Comparison of ENCODE assay signal across 8 cellular contexts in the genomic region with DNA sequence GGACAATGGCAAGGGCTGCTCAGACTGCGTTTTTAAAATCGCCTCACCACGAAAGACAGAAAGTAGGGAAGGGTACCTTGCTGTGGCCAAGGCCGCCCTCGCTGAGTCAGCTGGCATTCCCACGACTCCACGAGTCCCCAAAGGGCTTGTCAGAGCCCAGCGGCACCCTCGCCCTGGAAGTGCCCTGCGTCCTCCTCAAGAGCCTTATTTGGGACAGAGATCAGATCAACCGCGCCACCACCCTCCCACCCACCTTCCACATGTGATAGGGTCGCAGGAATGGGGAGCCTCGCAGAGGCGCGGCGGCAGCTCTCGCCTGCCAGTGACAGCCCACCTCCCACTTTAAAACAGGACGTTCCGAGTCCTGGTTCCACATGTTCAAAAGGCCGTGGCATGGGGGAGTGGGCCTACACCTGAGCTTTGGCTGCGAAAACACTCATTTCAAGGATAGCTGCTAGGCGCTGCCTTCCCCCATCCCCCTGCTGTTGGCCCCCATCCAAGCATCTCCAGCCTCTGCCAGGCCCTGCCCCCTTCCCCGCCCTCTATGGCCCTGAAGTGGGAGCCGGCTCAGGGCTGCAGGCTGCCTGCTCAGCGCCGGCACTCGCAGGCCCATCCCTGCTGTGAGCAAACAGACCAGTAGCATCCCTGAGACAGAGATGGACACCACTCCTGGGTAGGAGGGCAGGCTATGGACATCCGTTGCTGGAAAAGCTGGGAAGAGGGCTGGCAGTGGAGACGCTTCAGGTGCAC. TPM values are rescaled to one million over a fixed set of nuclear protein-coding genes. Genes with fewer than 3 reads are reported as not detected.
DNase-seq lines count a peak whose midpoint lies in the region; ATAC-seq and TF ChIP-seq lines count a peak whose summit lies in the region.

No MANE protein-coding gene starts in this region.

- POLR2A ChIA-PET in IMR-90 (lab: Charles Lee; ENCODE audit: unreplicated experiment) = no interaction called here

- no peak overlapping the region for H3K18ac ChIP-seq in IMR-90 (ENCODE audit: low read depth, low read length)

- no peaks in the 10 kb centered on the region for H4K20me1 ChIP-seq in IMR-90 (ENCODE audit: insufficient read depth, low read length)

- no peak overlapping the region for H3K27ac Mint-ChIP-seq in activated T-helper 1 cell treated with anti-CD3 and anti-CD28 coated beads, Interleukin-12 subunit alpha, Interleukin-12 subunit beta, Interleukin-2, Interleukin-4 antibody, amounts not matched to agents 30 ng/mL and 10 ng/mL and 1 ng/mL, durations not matched to agents 14 hours and 24 hours and 36 hours

- peak overlapping the region; percentile 73 for H3K4me3 Mint-ChIP-seq in activated T-helper 1 cell treated with anti-CD3 and anti-CD28 coated beads, Interleukin-12 subunit alpha, Interleukin-12 subunit beta, Interleukin-2, Interleukin-4 antibody, amounts not matched to agents 30 ng/mL and 10 ng/mL and 1 ng/mL, durations not matched to agents 14 hours and 24 hours and 36 hours

- no peak overlapping the region for H4K91ac ChIP-seq in IMR-90 (ENCODE audit: insufficient read depth, low read depth, low read length)

- peak overlapping the region; percentile 68 for H2AK9ac ChIP-seq in IMR-90 (replicated peaks; ENCODE audit: low read depth, low read length, poor library complexity)

- in situ Hi-C loops in IMR-90 (cut with MboI; ENCODE audit: low sequenced_read_pairs) = no loop called here

- no peaks in the 10 kb centered on the region for H3K4me1 Mint-ChIP-seq in activated T-helper 1 cell treated with anti-CD3 and anti-CD28 coated beads, Interleukin-12 subunit alpha, Interleukin-12 subunit beta, Interleukin-2, Interleukin-4 antibody, amounts not matched to agents 30 ng/mL and 10 ng/mL and 1 ng/mL, durations not matched to agents 14 hours and 24 hours and 36 hours (ENCODE audit: low read depth)

- H2BK15ac ChIP-seq in IMR-90 (ENCODE audit: low read depth, low read length) = no peak overlapping the region

- no TSS peak for BruUV-seq in IMR-90 (replicated peaks; lab: Mats Ljungman, UMichigan)

- H3K14ac ChIP-seq in IMR-90 (replicated peaks; ENCODE audit: low read depth, low read length) = no peak overlapping the region

- intact Hi-C loops in IMR-90 (cut with micrococcal nuclease) = loop anchor here (5.0 to 10.0 kb wide), 3 partner anchors 296 to 536 kb away; partner anchors contain the start of gene FAM168B
- intact Hi-C loops in activated T-helper 1 cell treated with anti-CD3 and anti-CD28 coated beads, Interleukin-12 subunit alpha, Interleukin-12 subunit beta, Interleukin-2, Interleukin-4 antibody, amounts not matched to agents 30 ng/mL and 10 ng/mL and 1 ng/mL, durations not matched to agents 14 hours and 24 hours and 36 hours (cut with micrococcal nuclease) = loop anchor here (1.0 to 5.0 kb wide), 4 partner anchors 26 to 874 kb away; partner anchors contain the start of gene PLEKHB2
- intact Hi-C loops in left ventricle myocardium inferior (cut with micrococcal nuclease) = loop anchor here (5.0 kb wide), 1 partner anchor 74 kb away; no protein-coding TSS in a partner anchor
- intact Hi-C loops in sigmoid colon (cut with DNase I) = loop anchor here (1.0 kb wide), 1 partner anchor 122 kb away; no protein-coding TSS in a partner anchor

- H2AFZ ChIP-seq in IMR-90 (replicated peaks; ENCODE audit: low read length, poor library complexity) = peak overlapping the region; percentile 99

- H3K36me3 Mint-ChIP-seq in activated T-helper 1 cell treated with anti-CD3 and anti-CD28 coated beads, Interleukin-12 subunit alpha, Interleukin-12 subunit beta, Interleukin-2, Interleukin-4 antibody, amounts not matched to agents 30 ng/mL and 10 ng/mL and 1 ng/mL, durations not matched to agents 14 hours and 24 hours and 36 hours (ENCODE audit: low read depth) = no peaks in the 10 kb centered on the region

- peaks cover 21% of the 10 kb centered on the region for H3K27me3 Mint-ChIP-seq in activated T-helper 1 cell treated with anti-CD3 and anti-CD28 coated beads, Interleukin-12 subunit alpha, Interleukin-12 subunit beta, Interleukin-2, Interleukin-4 antibody, amounts not matched to agents 30 ng/mL and 10 ng/mL and 1 ng/mL, durations not matched to agents 14 hours and 24 hours and 36 hours (ENCODE audit: insufficient read depth)

- TF ChIP-seq EP300 in sigmoid colon (IDR thresholded peaks at IDR 0.05) = no peak

- WGBS in IMR-90 (ENCODE audit: extremely low coverage in 2 of 2, insufficient read length in 1 of 2), 2 experiments = 29% methylated on average over 8 of the region's 30 CpGs; no CpG with 5 or more reads in 1 of the 2 experiments
- 23 to 32% methylated on average over 30 of the region's 30 CpGs for WGBS in sigmoid colon, 2 donors

- no peak overlapping the region for H4K5ac ChIP-seq in IMR-90 (ENCODE audit: low read depth, low read length)

- no peak overlapping the region for H3K56ac ChIP-seq in IMR-90 (ENCODE audit: extremely low read depth, insufficient read depth, low read length)

- H3K23ac ChIP-seq in IMR-90 (ENCODE audit: low read depth, low read length) = no peak overlapping the region

- ATAC-seq in IMR-90 (ENCODE audit: low read depth) = no peak
- ATAC-seq in GM21390 (IDR thresholded peaks at IDR 0.05; ENCODE audit: unreplicated experiment) = no peak
- ATAC-seq in GM18867 (IDR thresholded peaks at IDR 0.05; ENCODE audit: unreplicated experiment) = no peak
- no peak for ATAC-seq in GM21515 (IDR thresholded peaks at IDR 0.05; ENCODE audit: unreplicated experiment)

- H3K9me1 ChIP-seq in IMR-90 (ENCODE audit: insufficient read depth, low read length) = no peaks in the 10 kb centered on the region

- no peak overlapping the region for H3K9ac ChIP-seq in IMR-90 (ENCODE audit: low read depth, low read length)

- H3K9me3 Mint-ChIP-seq in activated T-helper 1 cell treated with anti-CD3 and anti-CD28 coated beads, Interleukin-12 subunit alpha, Interleukin-12 subunit beta, Interleukin-2, Interleukin-4 antibody, amounts not matched to agents 30 ng/mL and 10 ng/mL and 1 ng/mL, durations not matched to agents 14 hours and 24 hours and 36 hours = no peaks in the 10 kb centered on the region

- TF ChIP-seq RAD21 in IMR-90 (IDR thresholded peaks at IDR 0.05; ENCODE audit: low read length) = no peak

- no peak overlapping the region for H2BK5ac ChIP-seq in IMR-90 (ENCODE audit: low read depth, low read length, poor library complexity, severe bottlenecking)

- TF ChIP-seq POLR2A in IMR-90 (IDR thresholded peaks at IDR 0.05; ENCODE audit: low read depth, low read length) (no peak), sigmoid colon (IDR thresholded peaks at IDR 0.05) (no peak)

- H4K8ac ChIP-seq in IMR-90 (ENCODE audit: low read depth in 2 of 2, low read length in 2 of 2) = peak overlapping the region; percentile 26 to 74; a peak in 3 of 4 replicates

- no peak overlapping the region; the same call in 1 of the 2 replicates for H2AK5ac ChIP-seq in IMR-90 (ENCODE audit: low read depth, low read length)

- no peaks in the 10 kb centered on the region for H3K79me1 ChIP-seq in IMR-90 (ENCODE audit: low read depth in 1 of 2, low read length in 2 of 2)

- H2BK120ac ChIP-seq in IMR-90 (ENCODE audit: low read depth, low read length) = no peak overlapping the region

- H3K9me3 ChIP-seq in IMR-90 (ENCODE audit: control insufficient read depth, insufficient read depth, low read length) = no peaks in the 10 kb centered on the region
- no peaks in the 10 kb centered on the region for H3K9me3 ChIP-seq in left ventricle myocardium inferior (replicated peaks)
- H3K9me3 ChIP-seq in sigmoid colon = no peaks in the 10 kb centered on the region

- H3K4me1 ChIP-seq in IMR-90 (ENCODE audit: control insufficient read depth, insufficient read depth, low read length) = no peaks in the 10 kb centered on the region
- H3K4me1 ChIP-seq in left ventricle myocardium inferior = peaks cover 18% of the 10 kb centered on the region
- peaks cover 0 to 15% (median 14%) of the 10 kb centered on the region in 4 donors for H3K4me1 ChIP-seq in sigmoid colon

- dilution Hi-C loops in IMR-90 (cut with HindIII; ENCODE audit: low sequenced_read_pairs, unreplicated experiment) = no loop called here

- no peak overlapping the region for H3K27ac ChIP-seq in IMR-90 (ENCODE audit: insufficient read depth, low read length)
- peak overlapping the region; percentile 92 for H3K27ac ChIP-seq in left ventricle myocardium inferior (replicated peaks)
- H3K27ac ChIP-seq in sigmoid colon = peak overlapping the region; percentile 89 to 92 (median 91)

- CTCF ChIA-PET in IMR-90 (lab: Yijun Ruan, JAX) = interaction anchor here (1.8 kb wide), 1 partner anchor 75 kb away, joined by 18 read pairs; no protein-coding TSS in a partner anchor

- no peak overlapping the region; the same call in 1 of the 2 replicates for H3K4ac ChIP-seq in IMR-90 (ENCODE audit: low read depth, low read length)

- H2BK20ac ChIP-seq in IMR-90 (ENCODE audit: low read depth, low read length) = no peak overlapping the region

- TF ChIP-seq CTCF in AG09309 (IDR thresholded peaks at IDR 0.05; ENCODE audit: control insufficient read depth, insufficient read depth, low read depth, low read length, missing control alignments) (no peak), IMR-90 (conservative IDR thresholded peaks at IDR 0.05; ENCODE audit: low read depth, low read length) (no peak), left ventricle myocardium inferior (IDR thresholded peaks at IDR 0.05; ENCODE audit: borderline replicate concordance) (no peak), sigmoid colon (IDR thresholded peaks at IDR 0.05) (no peak)

- no peak for DNase-seq in AG09309 (ENCODE audit: low read depth)
- DNase-seq in IMR-90 = no peak
- DNase-seq in activated T-helper 1 cell treated with anti-CD3 and anti-CD28 coated beads, Interleukin-12 subunit alpha, Interleukin-12 subunit beta, Interleukin-2, Interleukin-4 antibody, amounts not matched to agents 30 ng/mL and 10 ng/mL and 1 ng/mL, durations not matched to agents 14 hours and 24 hours and 36 hours (ENCODE audit: low spot score) = no peak
- DNase-seq in left ventricle myocardium inferior = peak; percentile 36
- DNase-seq in sigmoid colon = no peak

- peak overlapping the region; percentile 58 for H3K4me3 ChIP-seq in AG09309 (ENCODE audit: control insufficient read depth, low read depth, low read length)
- peak overlapping the region; percentile 60 for H3K4me3 ChIP-seq in IMR-90 (ENCODE audit: insufficient read depth, low read depth, low read length)
- H3K4me3 ChIP-seq in left ventricle myocardium inferior = peak overlapping the region; percentile 78
- peak overlapping the region; percentile 46 to 86 (median 68) for H3K4me3 ChIP-seq in sigmoid colon

- H3K27me3 ChIP-seq in IMR-90 (ENCODE audit: control insufficient read depth, insufficient read depth, low read length) = no peaks in the 10 kb centered on the region; the same call in 1 of the 2 replicates
- peaks cover 22% of the 10 kb centered on the region for H3K27me3 ChIP-seq in left ventricle myocardium inferior (ENCODE audit: low read depth)
- no peaks in the 10 kb centered on the region for H3K27me3 ChIP-seq in sigmoid colon

- no peaks in the 10 kb centered on the region for H3K36me3 ChIP-seq in IMR-90 (ENCODE audit: control insufficient read depth, insufficient read depth, low read length)
- H3K36me3 ChIP-seq in left ventricle myocardium inferior = no peaks in the 10 kb centered on the region
- H3K36me3 ChIP-seq in sigmoid colon = no peaks in the 10 kb centered on the region

- H3K4me2 ChIP-seq in IMR-90 (ENCODE audit: low read depth, low read length) = peak overlapping the region; percentile 16; the same call in 1 of the 2 replicates

RNA-seq across cellular contexts. Expression of gene ARHGEF4, which starts 38.1 kb away (rescaled TPM):
- total RNA-seq in IMR-90 (2012; rRNA removed) (2.7 and 3.3 TPM in 2 replicates), left ventricle myocardium inferior (5.3 TPM), sigmoid colon (10 to 100 TPM; 15.8 to 32.4 (median 20.6) TPM)
- polyA plus RNA-seq in IMR-90 (2012; rRNA removed) (5.0 and 6.5 TPM in 2 replicates), sigmoid colon (1 to 10 TPM in 2 of 3 donors, not detected in 1; 1.7 to 3.0 TPM)
- 1.7 and 5.6 TPM in 2 replicates for polyA plus RNA-seq in IMR-90 (2012; cell fraction: cytosol; rRNA removed)
- polyA plus RNA-seq in IMR-90 (2012; cell fraction: nucleus; rRNA removed; ENCODE audit: low replicate concordance) = 19.3 and 36.1 TPM in 2 replicates
- 0.05 and 0.10 TPM in 2 replicates for total RNA-seq in activated T-helper 1 cell treated with anti-CD3 and anti-CD28 coated beads, Interleukin-12 subunit alpha, Interleukin-12 subunit beta, Interleukin-2, Interleukin-4 antibody, amounts not matched to agents 30 ng/mL and 10 ng/mL and 1 ng/mL, durations not matched to agents 14 hours and 24 hours and 36 hours

RNA-seq across cellular contexts. Expression of gene AMER3, which starts 43.3 kb away (rescaled TPM):
- total RNA-seq in IMR-90 (2012; rRNA removed) = not detected in 2 replicates
- polyA plus RNA-seq in IMR-90 (2012; rRNA removed) = not detected in 2 replicates
- not detected in 2 replicates for polyA plus RNA-seq in IMR-90 (2012; cell fraction: cytosol; rRNA removed)
- polyA plus RNA-seq in IMR-90 (2012; cell fraction: nucleus; rRNA removed; ENCODE audit: low replicate concordance) = not detected in 2 replicates
- not detected in 2 replicates for total RNA-seq in activated T-helper 1 cell treated with anti-CD3 and anti-CD28 coated beads, Interleukin-12 subunit alpha, Interleukin-12 subunit beta, Interleukin-2, Interleukin-4 antibody, amounts not matched to agents 30 ng/mL and 10 ng/mL and 1 ng/mL, durations not matched to agents 14 hours and 24 hours and 36 hours
- not detected for total RNA-seq in left ventricle myocardium inferior
- 1 to 10 TPM in 1 of 4 donors, under 1 TPM in 1, not detected in 2; 0.33 to 1.4 TPM for total RNA-seq in sigmoid colon
- under 1 TPM; under 0.01 to 0.28 (median 0.23) TPM for polyA plus RNA-seq in sigmoid colon
